8 cellular contexts compared by ENCODE assay signal in the genomic region with DNA sequence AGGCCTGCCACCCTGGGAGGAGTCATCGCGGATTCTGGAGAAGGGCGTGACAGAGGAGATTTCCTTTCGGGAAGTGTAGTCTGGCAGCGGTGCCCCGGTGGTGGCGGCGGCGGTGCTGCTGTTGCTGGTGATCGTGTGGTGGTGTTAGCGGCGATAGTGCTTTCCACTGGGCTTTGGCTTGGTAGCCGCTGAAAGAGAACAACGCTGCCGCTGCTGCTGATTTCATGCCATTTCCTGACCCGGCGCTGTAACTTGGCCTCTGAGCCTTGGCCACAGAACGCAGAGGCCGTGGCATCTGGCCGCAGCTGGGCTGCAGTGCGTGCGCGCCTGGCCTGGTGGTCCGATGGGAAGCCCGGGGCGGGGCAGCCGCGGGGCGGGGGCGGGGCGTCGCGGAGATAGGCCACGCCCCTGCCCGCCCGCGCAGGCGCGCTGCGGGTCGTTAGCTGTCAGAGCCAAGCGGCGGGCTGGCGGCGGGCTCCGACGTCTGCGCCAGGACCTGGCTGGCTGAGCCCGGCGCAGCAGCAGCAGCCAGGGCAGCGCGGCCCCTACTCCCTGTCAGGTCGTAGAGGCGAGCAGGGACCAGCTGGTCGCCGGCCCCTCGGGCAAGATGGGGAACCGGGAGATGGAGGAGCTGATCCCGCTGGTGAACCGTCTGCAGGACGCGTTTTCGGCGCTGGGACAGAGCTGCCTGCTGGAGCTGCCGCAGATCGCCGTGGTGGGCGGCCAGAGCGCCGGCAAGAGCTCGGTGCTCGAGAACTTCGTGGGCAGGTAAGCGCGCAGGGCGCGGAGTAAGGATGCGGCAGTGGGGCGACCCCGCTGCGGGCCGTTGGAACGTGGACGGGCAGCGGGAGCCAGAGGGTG.
DNase-seq lines count a peak whose midpoint lies in the region; ATAC-seq and TF ChIP-seq lines count a peak whose summit lies in the region.

Gene DNM3 (plus strand): TSS at position 449 of the 861 bp plus-strand sequence. CDS start 159 bp downstream, at position 608.

- H3K27ac ChIP-seq in effector memory CD4-positive, alpha-beta T cell (ENCODE audit: insufficient read depth, low read length, poor library complexity, severe bottlenecking) = peak within 1 kb of the TSS; percentile 27

- CTCF ChIA-PET in AG04449 (lab: Yijun Ruan, JAX) = interaction anchor here (1.1 to 1.3 kb wide), 2 partner anchors 17 to 39 kb away, joined by 3 to 4 read pairs; no protein-coding TSS in a partner anchor

- H3K9me3 ChIP-seq in effector memory CD4-positive, alpha-beta T cell (ENCODE audit: control insufficient read depth, low read length) = no peaks in the 10 kb centered on the region

- peak; percentile 48 for ATAC-seq in GM18873 (IDR thresholded peaks at IDR 0.05; ENCODE audit: low FRiP score, unreplicated experiment)
- peak; percentile 89 for ATAC-seq in HG03139 (IDR thresholded peaks at IDR 0.05; ENCODE audit: unreplicated experiment)

- POLR2A ChIA-PET in AG04449 (lab: Yijun Ruan, JAX) = interaction anchor here (1.0 kb wide), 1 partner anchor 101 kb away, joined by 3 read pairs; no protein-coding TSS in a partner anchor

- H3K4me3 ChIP-seq in AG04449 (ENCODE audit: low read depth, low read length) = peak within 1 kb of the TSS; percentile 75
- peak within 1 kb of the TSS; percentile 83 for H3K4me3 ChIP-seq in effector memory CD4-positive, alpha-beta T cell (ENCODE audit: insufficient read depth, low read depth, low read length, poor library complexity, severe bottlenecking)

- DNase-seq in AG04449 (ENCODE audit: low read depth, low spot score) (no peak), NCI-H510A treated with DMSO at 0.1 percent for 48 hours (lab: John Stamatoyannopoulos, UW) (peak; percentile 82), medulla oblongata (ENCODE audit: extremely low spot score) (peak; percentile 91)
- peak; percentile 94 for DNase-seq in activated CD8-positive, alpha-beta memory T cell treated with anti-CD3 and anti-CD28 coated beads for 24 hours
- peak; percentile 63 to 73 (median 69) for DNase-seq in effector memory CD4-positive, alpha-beta T cell
- DNase-seq in stimulated activated CD4-positive, alpha-beta T cell treated with anti-CD3 and anti-CD28 coated beads, TNF-alpha, amount 100 ng/mL, for 24 hours (ENCODE audit: low read depth in 3 of 3) = peak; percentile 47 to 68 (median 66)

- no peaks in the 10 kb centered on the region for H3K36me3 ChIP-seq in effector memory CD4-positive, alpha-beta T cell (ENCODE audit: control insufficient read depth, insufficient read depth, low read length)

- peaks cover 6% of the 10 kb centered on the region for H3K27me3 ChIP-seq in effector memory CD4-positive, alpha-beta T cell (replicated peaks; ENCODE audit: control insufficient read depth, insufficient read depth, low read length, poor library complexity, severe bottlenecking)

- H3K4me1 ChIP-seq in effector memory CD4-positive, alpha-beta T cell (ENCODE audit: control insufficient read depth, insufficient read depth, low read length, poor library complexity, severe bottlenecking) = peaks cover 8% of the 10 kb centered on the region

- TF ChIP-seq CTCF in AG04449 (IDR thresholded peaks at IDR 0.05; ENCODE audit: insufficient read depth, low read length, missing control alignments) = no peak
